8 cellular contexts compared by ENCODE assay signal in genomic region chr15:89419370-89419984, GRCh38.
A peak's percentile ranks its signal among the peaks of the same experiment; 100 is the strongest.
DNase-seq lines count a peak whose midpoint lies in the region; ATAC-seq and TF ChIP-seq lines count a peak whose summit lies in the region.

No MANE protein-coding gene starts in this region.

- H3K9me2 ChIP-seq in GM23248 (ENCODE audit: insufficient read depth) (no peaks in the 10 kb centered on the region), PC-3 (replicated peaks; ENCODE audit: low read length) (no peaks in the 10 kb centered on the region)

- no peak overlapping the region for H3K4me2 ChIP-seq in GM23248 (ENCODE audit: unreplicated experiment)
- H3K4me2 ChIP-seq in PC-3 (ENCODE audit: low read length): no peak overlapping the region

- CTCF ChIA-PET in PC-3 (lab: Charles Lee): interaction anchor here (0.6 to 1.3 kb wide), 2 partner anchors 10 to 213 kb away, joined by 3 to 4 read pairs; no protein-coding TSS in a partner anchor

- H3K4me3 ChIP-seq in GM23248: no peak overlapping the region
- no peak overlapping the region for H3K4me3 ChIP-seq in PC-3 (ENCODE audit: low read length)

- peaks cover 34 to 84% (median 69%) of the 10 kb centered on the region in 5 donors for H3K27me3 Mint-ChIP-seq in naive thymus-derived CD8-positive, alpha-beta T cell

- H3K79me2 ChIP-seq in GM23248 (ENCODE audit: insufficient read depth) (no peaks in the 10 kb centered on the region), PC-3 (ENCODE audit: low read length) (no peaks in the 10 kb centered on the region)

- peaks cover 0 to 15% (median 2%) of the 10 kb centered on the region in 3 donors for H3K36me3 Mint-ChIP-seq in naive thymus-derived CD8-positive, alpha-beta T cell

- POLR2A ChIA-PET in PC-3 (lab: Charles Lee; ENCODE audit: unreplicated experiment): no interaction called here
- POLR2A ChIA-PET in naive thymus-derived CD8-positive, alpha-beta T cell (lab: Charles Lee): no interaction called here

- TF ChIP-seq CTCF in PC-3 (conservative IDR thresholded peaks at IDR 0.05; ENCODE audit: low read depth, low read length): no peak

- H3K36me3 ChIP-seq in GM23248 (ENCODE audit: low read depth): no peaks in the 10 kb centered on the region
- H3K36me3 ChIP-seq in PC-3 (ENCODE audit: low read depth, low read length): no peaks in the 10 kb centered on the region; the same call in 1 of the 2 replicates

- no peak overlapping the region for H3K27ac Mint-ChIP-seq in naive thymus-derived CD8-positive, alpha-beta T cell

- WGBS in GM23248 (ENCODE audit: low coverage in 1 of 2, low lambda C conversion rate in 2 of 2, missing lambda C conversion rate in 2 of 2), 2 experiments: 12 to 13% methylated on average over 17 of the region's 17 CpGs

- H3K9ac ChIP-seq in GM23248 (no peak overlapping the region), PC-3 (ENCODE audit: low read length) (no peak overlapping the region)

- no TSS peak for BruUV-seq in PC-3 (replicated peaks; lab: Mats Ljungman, UMichigan)

- in situ Hi-C loops in GM23248 (cut with MboI): no loop called here

- no peak overlapping the region for H2AFZ ChIP-seq in GM23248
- H2AFZ ChIP-seq in PC-3 (ENCODE audit: low read length): no peak overlapping the region

- H3K9me3 ChIP-seq in GM23248 (ENCODE audit: low read depth): no peaks in the 10 kb centered on the region
- no peaks in the 10 kb centered on the region for H3K9me3 ChIP-seq in PC-3 (ENCODE audit: low read length)

- ATAC-seq in PC-3 (peak; percentile 15; the same call in 1 of the 2 replicates), HG02610 (IDR thresholded peaks at IDR 0.05; ENCODE audit: unreplicated experiment) (no peak), GM18867 (IDR thresholded peaks at IDR 0.05; ENCODE audit: unreplicated experiment) (no peak), GM18861 (IDR thresholded peaks at IDR 0.05; ENCODE audit: unreplicated experiment) (no peak)
- ATAC-seq in naive thymus-derived CD8-positive, alpha-beta T cell: peak; percentile 44 to 47

- H3K27me3 ChIP-seq in GM23248 (replicated peaks; ENCODE audit: insufficient read depth) (peaks cover 58% of the 10 kb centered on the region), PC-3 (ENCODE audit: low read length) (no peaks in the 10 kb centered on the region)

- H3K4me1 Mint-ChIP-seq in naive thymus-derived CD8-positive, alpha-beta T cell: peaks cover 3 to 6% (median 4%) of the 10 kb centered on the region in 4 donors

- H3K4me3 Mint-ChIP-seq in naive thymus-derived CD8-positive, alpha-beta T cell: no peak overlapping the region

- H3K27ac ChIP-seq in GM23248 (no peak overlapping the region), PC-3 (ENCODE audit: low read length) (no peak overlapping the region)

- intact Hi-C loops in PC-3 (cut with micrococcal nuclease): loop anchor here (5.0 kb wide), 1 partner anchor 62 kb away; no protein-coding TSS in a partner anchor

- DNase-seq in GM23248 (peak; percentile 63), PC-3 (peak; percentile 48), ecto neural progenitor cell (ENCODE audit: low spot score) (peak; percentile 87), NCI-H2227 treated with DMSO at 0.1 percent for 48 hours (lab: John Stamatoyannopoulos, UW) (no peak)
- DNase-seq in naive thymus-derived CD8-positive, alpha-beta T cell: peak in 5 of 10 donors; percentile 16 to 41 (median 35)

- H3F3A ChIP-seq in GM23248 (ENCODE audit: insufficient read depth): no peaks in the 10 kb centered on the region
- H3F3A ChIP-seq in PC-3 (ENCODE audit: low read length, unreplicated experiment): no peaks in the 10 kb centered on the region

- no peaks in the 10 kb centered on the region for H3K4me1 ChIP-seq in GM23248 (ENCODE audit: insufficient read depth)
- no peaks in the 10 kb centered on the region; the same call in 1 of the 2 replicates for H3K4me1 ChIP-seq in PC-3 (ENCODE audit: insufficient read depth, low read length)

- H4K20me1 ChIP-seq in GM23248 (ENCODE audit: insufficient read depth) (no peaks in the 10 kb centered on the region), PC-3 (ENCODE audit: low read length) (no peaks in the 10 kb centered on the region)

- H3K9me3 Mint-ChIP-seq in naive thymus-derived CD8-positive, alpha-beta T cell: no peaks in the 10 kb centered on the region

Comparison
In these comparisons a context has a peak if more than half of its experiments do, and no peak if none do; other contexts are left out.
1. ATAC-seq: peak in PC-3 (single experiment) and naive thymus-derived CD8-positive, alpha-beta T cell (2 of 2); none in HG02610 (single experiment), GM18867 (single experiment) and GM18861 (single experiment).